Comparison of ENCODE assay signal across 23 cellular contexts in the genomic region with DNA sequence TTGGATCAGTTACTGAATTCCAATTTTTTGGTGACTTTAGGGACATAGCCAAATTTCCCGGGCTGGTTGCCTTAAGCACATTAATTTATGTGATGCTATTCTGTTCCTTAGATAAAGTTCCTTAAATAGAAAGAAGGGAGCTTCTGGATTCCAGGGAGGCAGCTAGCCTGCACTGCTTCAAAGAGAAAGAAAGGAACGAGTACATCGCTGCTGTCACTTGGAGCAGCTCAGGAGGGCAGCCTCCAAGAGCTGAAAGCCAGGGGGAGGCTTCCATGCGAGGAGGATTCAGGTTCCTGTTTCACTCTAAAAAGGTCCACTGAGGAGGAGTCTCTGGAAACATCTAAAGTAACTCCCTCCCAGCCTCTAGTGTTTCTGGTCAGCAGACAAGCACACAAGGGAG. TPM values are rescaled to one million over a fixed set of nuclear protein-coding genes. Genes with fewer than 3 reads are reported as not detected.
DNase-seq lines count a peak whose midpoint lies in the region; ATAC-seq, FAIRE-seq and TF ChIP-seq lines count a peak whose summit lies in the region.
"Had no signal": no experiment of that assay in that cellular context is flagged by ENCODE, and none has a peak within 500 bp of the region (broad histone marks: within the 10 kb centered on the region; RNA-seq: fewer than 3 reads in every experiment).

No MANE protein-coding gene starts in this region.

- no peak overlapping the region for H3K4me3 ChIP-seq in esophagus muscularis mucosa
- H3K4me3 ChIP-seq in sigmoid colon, result no peak overlapping the region
- H3K4me3 ChIP-seq in pancreas, result no peak overlapping the region
- H3K4me3 ChIP-seq: A549, MG63, SJSA1 had no signal

- H3K36me3 ChIP-seq in esophagus muscularis mucosa (peaks cover 7 to 28% (median 9%) of the 10 kb centered on the region in 4 donors), sigmoid colon (peaks cover 0 to 10% (median 6%) of the 10 kb centered on the region in 4 donors), pancreas (no peaks in the 10 kb centered on the region)
- H3K36me3 ChIP-seq: MG63, SJSA1 had no signal

- TF ChIP-seq POLR2A in esophagus muscularis mucosa (IDR thresholded peaks at IDR 0.05; ENCODE audit: low read depth) (no peak), sigmoid colon (IDR thresholded peaks at IDR 0.05) (no peak)

- H3K27ac ChIP-seq in angular gyrus (ENCODE audit: low read depth, low read length), result peak overlapping the region; percentile 37
- H3K27ac ChIP-seq in esophagus muscularis mucosa (replicated peaks in 1 of 4), result peak overlapping the region in 3 of 4 donors; percentile 28 to 55 (median 51)
- peak overlapping the region in 3 of 4 donors; percentile 69 to 80 (median 79) for H3K27ac ChIP-seq in sigmoid colon
- H3K27ac ChIP-seq in pancreas, result no peak overlapping the region
- H3K27ac ChIP-seq: A549, SJSA1 had no signal

- no peak for TF ChIP-seq EP300 in esophagus muscularis mucosa (IDR thresholded peaks at IDR 0.05)
- TF ChIP-seq EP300 in sigmoid colon (IDR thresholded peaks at IDR 0.05), result peak in 2 of 4 donors; percentile 54 to 70

- whole genome bisulfite sequencing in esophagus muscularis mucosa, result 47% methylated on average over 4 of the region's 4 CpGs
- whole genome bisulfite sequencing in sigmoid colon, 2 donors, result 86 to 89% methylated on average over 4 of the region's 4 CpGs
- WGBS in pancreas, 2 donors, result 87 to 89% methylated on average over 4 of the region's 4 CpGs

- DNase-seq in esophagus muscularis mucosa (ENCODE audit: extremely low spot score), result no peak
- DNase-seq in sigmoid colon, result peak; percentile 64
- no peak for DNase-seq in SW480 (ENCODE audit: low spot score)
- no peak for DNase-seq in pancreas
- no peak for DNase-seq in GM19238 (ENCODE audit: insufficient read length, low spot score)
- DNase-seq: AML-193; C1 segment of cervical spinal cord; CD4-positive, alpha-beta memory T cell; DMS53; IMR-90; KG1; MG63; NCI-H2029; NCI-H446; NCI-H526 treated with DMSO at 0.1 percent for 48 hours; Right ventricle myocardium superior; RPMI8226 had no signal

- ATAC-seq in HG02973 (IDR thresholded peaks at IDR 0.05; ENCODE audit: unreplicated experiment), result no peak
- ATAC-seq in pancreas, result no peak
- ATAC-seq: A549, HCT116 had no signal

- FAIRE-seq in pancreas (lab: Jason Lieb, UNC), result no peak
- FAIRE-seq: A549, G401.6 had no signal

- TF ChIP-seq CTCF in esophagus muscularis mucosa (IDR thresholded peaks at IDR 0.05) (peak in 1 of 3 experiments; percentile 2), sigmoid colon (IDR thresholded peaks at IDR 0.05) (no peak), pancreas (IDR thresholded peaks at IDR 0.05) (no peak)

- H3K9me3 ChIP-seq in esophagus muscularis mucosa (no peaks in the 10 kb centered on the region), sigmoid colon (no peaks in the 10 kb centered on the region), pancreas (no peaks in the 10 kb centered on the region)
- H3K9me3 ChIP-seq: A549, MG63, SJSA1 had no signal

- H3K4me1 ChIP-seq in esophagus muscularis mucosa (peaks cover 19 to 45% (median 35%) of the 10 kb centered on the region in 4 donors), sigmoid colon (peaks cover 0 to 61% (median 45%) of the 10 kb centered on the region in 4 donors), pancreas (peaks cover 8 to 15% (median 10%) of the 10 kb centered on the region in 3 donors)
- H3K4me1 ChIP-seq: A549, SJSA1 had no signal

- no peaks in the 10 kb centered on the region for H3K27me3 ChIP-seq in esophagus muscularis mucosa
- no peaks in the 10 kb centered on the region for H3K27me3 ChIP-seq in sigmoid colon
- H3K27me3 ChIP-seq in pancreas, result no peaks in the 10 kb centered on the region
- H3K27me3 ChIP-seq: MG63, SJSA1 had no signal

- intact Hi-C loops in esophagus muscularis mucosa (cut with DNase I), result no loop called here
- intact Hi-C loops in sigmoid colon (cut with DNase I), result loop anchor here (2.0 kb wide), 1 partner anchor 53 kb away; no protein-coding TSS in a partner anchor
- intact Hi-C loops in pancreas (cut with DNase I), result no loop called here

RNA-seq across cellular contexts. Expression of gene FAM124A, which starts 55.7 kb away (rescaled TPM):
- 10 to 100 TPM; 17.0 to 30.3 (median 21.0) TPM for total RNA-seq in esophagus muscularis mucosa
- total RNA-seq in sigmoid colon, result 10 to 100 TPM; 11.7 to 18.3 (median 16.3) TPM
- 1 to 10 TPM in 1 of 3 donors, under 1 TPM in 2; 0.23 to 2.4 (median 0.60) TPM for polyA plus RNA-seq in sigmoid colon
- 1 to 10 TPM in 1 of 6 donors, under 1 TPM in 5; 0.47 to 1.6 (median 0.65) TPM for total RNA-seq in pancreas
- polyA plus RNA-seq in pancreas, result 1 to 10 TPM; 1.1 to 1.2 TPM
- total RNA-seq: CD4-positive, alpha-beta memory T cell; IMR-90 had no signal
- polyA plus RNA-seq: CD4-positive, alpha-beta memory T cell had no signal

Comparison
In these comparisons a context has a peak if more than half of its experiments do, and no peak if none do; other contexts are left out.
1. H3K27ac ChIP-seq: peak in angular gyrus (single experiment), esophagus muscularis mucosa (3 of 4) and sigmoid colon (3 of 4); none in pancreas (0 of 4).
2. RNA of gene FAM124A, which starts 55.7 kb away (total RNA-seq): 17.0 to 30.3 TPM in esophagus muscularis mucosa and 11.7 to 18.3 TPM in sigmoid colon; 0.47 to 1.6 TPM in pancreas; every median in the first group is over 4 times any median in the second.